Comparison of ENCODE assay signal across 1 cellular context in genomic region chr17:77096570-77097214, GRCh38.
A peak's percentile ranks its signal among the peaks of the same experiment; 100 is the strongest.
TF ChIP-seq lines count a peak whose summit lies in the region.

No MANE protein-coding gene starts in this region.

TF ChIP-seq in A549, 52 proteins besides CTCF, POLR2A, EP300 and RAD21 (continued from another document):
- TF ChIP-seq SMC3 (IDR thresholded peaks at IDR 0.05) (peak; percentile 87), BCL3 (IDR thresholded peaks at IDR 0.05) (no peak), CEBPB (IDR thresholded peaks at IDR 0.05) (0 out of 4 replicates have a peak, but pooled peaks of 1 of the 2 experiments have one; percentile 1), ZC3H11A (IDR thresholded peaks at IDR 0.05) (no peak)
